ENCODE assay signal across 23 cellular contexts in the genomic region with DNA sequence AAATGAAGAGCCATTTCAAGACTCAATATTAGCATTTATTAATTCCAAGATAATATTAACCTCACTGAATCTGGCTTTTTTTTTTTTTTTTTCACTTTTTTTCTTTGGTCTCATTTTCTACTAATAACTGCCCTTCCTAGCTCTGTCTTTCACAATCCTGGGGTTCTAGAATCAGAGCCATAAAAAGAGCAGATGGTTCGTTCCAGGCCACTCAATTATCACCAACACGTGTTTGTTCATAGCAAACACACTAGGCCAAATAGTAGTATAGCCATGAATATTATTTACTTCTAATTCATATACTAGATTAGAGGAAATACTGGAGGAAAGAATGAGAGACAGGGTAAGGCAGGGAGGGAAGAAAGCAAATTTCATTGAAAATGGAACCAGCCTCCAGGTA.
"Had no signal": no experiment of that assay in that cellular context is flagged by ENCODE, and none has a peak within 500 bp of the region (broad histone marks: within the 10 kb centered on the region; RNA-seq: fewer than 3 reads in every experiment).

No MANE protein-coding gene starts in this region.

- FAIRE-seq: frontal cortex had no signal

- H3K4me1 ChIP-seq: sigmoid colon had no signal

- H3K4me3 ChIP-seq: cardiac muscle cell, sigmoid colon, uterus had no signal

- ATAC-seq: activated CD4-positive, CD25-positive, alpha-beta regulatory T cell treated with anti-CD3 and anti-CD28 coated beads, Interleukin-2, amount 50 U/mL, for 24 hours; activated CD8-positive, alpha-beta memory T cell treated with anti-CD3 and anti-CD28 coated beads, Interleukin-2, amount 10 ng/mL, durations not matched to agents 7 days and 5 days; activated naive CD8-positive, alpha-beta T cell treated with anti-CD3 and anti-CD28 coated beads, Interleukin-2, amount 50 U/mL, for 24 hours; esophagus mucosa; left ventricle myocardium superior; stimulated activated naive B cell treated with anti-CD40 and anti-IgM and Interleukin-4, amounts not matched to agents 10 μg/mL and 1 μg/mL and 100 μg/mL, for 72 hours; T-helper 17 cell had no signal

- H3K27ac ChIP-seq: cardiac muscle cell, sigmoid colon, uterus had no signal

- H3K36me3 ChIP-seq: cardiac muscle cell, sigmoid colon, uterus had no signal

- H3K27me3 ChIP-seq: cardiac muscle cell, sigmoid colon, uterus had no signal

- H3K9me3 ChIP-seq: sigmoid colon, uterus had no signal

- DNase-seq: activated CD4-positive, alpha-beta memory T cell treated with anti-CD3 and anti-CD28 coated beads, Interleukin-2, amount 10 ng/mL, durations not matched to agents 7 days and 5 days; activated CD4-positive, alpha-beta T cell treated with anti-CD3 and anti-CD28 coated beads, Interleukin-2, amount 10 ng/mL, durations not matched to agents 24 days and 14 days; activated CD8-positive, alpha-beta memory T cell treated with anti-CD3 and anti-CD28 coated beads, Interleukin-2, amount 10 ng/mL, durations not matched to agents 7 days and 5 days; activated gamma-delta T cell; activated naive CD4-positive, alpha-beta T cell treated with anti-CD3 and anti-CD28 coated beads, Interleukin-2, amount 50 U/mL, for 16 hours; activated naive CD8-positive, alpha-beta T cell treated with anti-CD3 and anti-CD28 coated beads, Interleukin-2, amount 50 U/mL, for 24 hours; activated T-cell treated with anti-CD3 and anti-CD28 coated beads for 4 hours; dermis blood vessel endothelial cell; effector memory CD4-positive, alpha-beta T cell; hippocampal formation; left ventricle myocardium superior; mammary epithelial cell; sigmoid colon; stimulated activated CD4-positive, alpha-beta T cell treated with anti-CD3 and anti-CD28 coated beads, Interleukin-2, amount 100 ng/mL, for 48 hours; stimulated activated CD8-positive, alpha-beta memory T cell treated with anti-CD3 and anti-CD28 coated beads, Interleukin-4, amount 100 ng/mL, for 48 hours; stimulated activated naive B cell treated with anti-CD40 and anti-IgM and Interleukin-4, amounts not matched to agents 10 μg/mL and 1 μg/mL and 100 μg/mL, for 72 hours; T-helper 17 cell; trophoblast cell; uterus had no signal
